In the genomic region with DNA sequence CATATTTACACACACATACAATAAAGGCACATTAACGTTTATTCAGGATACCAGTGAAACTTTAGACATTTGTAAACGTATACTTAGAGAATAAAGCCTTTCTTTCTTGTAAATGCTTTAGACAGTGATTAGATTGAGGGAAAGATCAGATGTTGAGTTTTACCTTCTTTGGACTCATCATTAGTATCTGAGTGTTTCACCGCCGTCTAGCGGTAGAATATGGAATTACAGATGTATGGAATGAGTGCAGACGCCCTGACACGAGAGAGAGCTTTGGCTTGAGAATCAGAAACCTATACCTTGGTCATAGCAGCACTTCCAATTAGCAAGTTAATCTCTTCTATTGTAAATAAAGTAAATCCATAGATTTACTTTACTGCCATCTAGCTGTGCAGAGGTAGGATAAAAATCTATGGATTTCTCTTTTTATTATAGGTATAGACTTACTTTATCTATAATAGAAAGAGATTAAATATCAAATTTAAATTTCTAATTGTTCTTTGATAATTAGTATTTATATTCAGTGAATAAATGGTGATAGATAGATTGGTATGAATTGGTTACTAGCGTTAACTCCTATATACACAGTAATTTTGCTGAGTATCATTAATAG, we compare ENCODE assay signal across 9 cellular contexts. TPM values are rescaled to one million over a fixed set of nuclear protein-coding genes. Genes with fewer than 3 reads are reported as not detected.
DNase-seq lines count a peak whose midpoint lies in the region; ATAC-seq and TF ChIP-seq lines count a peak whose summit lies in the region.
"Had no signal": no experiment of that assay in that cellular context is flagged by ENCODE, and none has a peak within 500 bp of the region (broad histone marks: within the 10 kb centered on the region; RNA-seq: fewer than 3 reads in every experiment).

No MANE protein-coding gene starts in this region.

- no peaks in the 10 kb centered on the region for H3K9me3 Mint-ChIP-seq in activated T-cell treated with anti-CD3 and anti-CD28 coated beads, Interleukin-2, amount 50 U/mL, for 72 hours
- H3K9me3 Mint-ChIP-seq: dendritic cell treated with granulocyte-macrophage colony-stimulating factor and Interleukin-4, amounts not matched to agents 40 ng/mL and 50 ng/mL, for 4 days had no signal

- intact Hi-C loops in gastrocnemius medialis (cut with DNase I; ENCODE audit: low total_unique reads): loop anchor here (10.0 kb wide), 1 partner anchor 292 kb away; no protein-coding TSS in a partner anchor

- in situ Hi-C loops in gastrocnemius medialis (cut with MboI; ENCODE audit: low sequenced_read_pairs in 4 of 4): no loop called here

- H3K36me3 ChIP-seq in gastrocnemius medialis: no peaks in the 10 kb centered on the region

- no peak overlapping the region for H3K27ac ChIP-seq in gastrocnemius medialis

- TF ChIP-seq POLR2A in gastrocnemius medialis (IDR thresholded peaks at IDR 0.05): no peak

- peaks cover 36% of the 10 kb centered on the region for H3K27me3 Mint-ChIP-seq in activated T-cell treated with anti-CD3 and anti-CD28 coated beads, Interleukin-2, amount 50 U/mL, for 72 hours (ENCODE audit: low read depth)

- no peaks in the 10 kb centered on the region for H3K4me1 ChIP-seq in gastrocnemius medialis

- H3K4me3 ChIP-seq in HFF-Myc (replicated peaks; ENCODE audit: low read depth, low read length): no peak overlapping the region
- no peak overlapping the region for H3K4me3 ChIP-seq in gastrocnemius medialis

- no peak overlapping the region for H3K4me3 Mint-ChIP-seq in activated T-cell treated with anti-CD3 and anti-CD28 coated beads, Interleukin-2, amount 50 U/mL, for 72 hours
- H3K4me3 Mint-ChIP-seq: dendritic cell treated with granulocyte-macrophage colony-stimulating factor and Interleukin-4, amounts not matched to agents 40 ng/mL and 50 ng/mL, for 4 days had no signal

- H3K9me3 ChIP-seq in gastrocnemius medialis: no peaks in the 10 kb centered on the region

- TF ChIP-seq CTCF in HFF-Myc (IDR thresholded peaks at IDR 0.05; ENCODE audit: low read depth, low read length, missing control alignments) (peak; percentile 83), gastrocnemius medialis (IDR thresholded peaks at IDR 0.05 in 4 of 5, conservative IDR thresholded peaks at IDR 0.05 in 1 of 5) (peak in 4 of 5 experiments; percentile 10 to 54 (median 46))

- H3K27ac Mint-ChIP-seq in activated T-cell treated with anti-CD3 and anti-CD28 coated beads, Interleukin-2, amount 50 U/mL, for 72 hours: no peak overlapping the region
- H3K27ac Mint-ChIP-seq: dendritic cell treated with granulocyte-macrophage colony-stimulating factor and Interleukin-4, amounts not matched to agents 40 ng/mL and 50 ng/mL, for 4 days had no signal

- H3K4me1 Mint-ChIP-seq in activated T-cell treated with anti-CD3 and anti-CD28 coated beads, Interleukin-2, amount 50 U/mL, for 72 hours (ENCODE audit: low read depth): peaks cover 5% of the 10 kb centered on the region

- peak; percentile 47 to 64 for ATAC-seq in activated T-cell treated with anti-CD3 and anti-CD28 coated beads, Interleukin-2, amount 50 U/mL, for 72 hours (replicated peaks in 1 of 2)
- no peak for ATAC-seq in gastrocnemius medialis
- no peak for ATAC-seq in HG03280 (IDR thresholded peaks at IDR 0.05; ENCODE audit: unreplicated experiment)
- no peak for ATAC-seq in HG02623 (IDR thresholded peaks at IDR 0.05; ENCODE audit: unreplicated experiment)

- H3K27me3 ChIP-seq in gastrocnemius medialis: no peaks in the 10 kb centered on the region

- peak; percentile 61 for DNase-seq in Daoy (ENCODE audit: low read depth)
- DNase-seq in HFF-Myc (ENCODE audit: extremely low read depth, low read depth): peak; percentile 32
- DNase-seq in NCI-H774 (lab: John Stamatoyannopoulos, UW): peak; percentile 26
- peak; percentile 44 to 67 for DNase-seq in activated T-cell treated with anti-CD3 and anti-CD28 coated beads, Interleukin-2, amount 50 U/mL, for 72 hours
- peak; percentile 36 for DNase-seq in glomerular endothelial cell (ENCODE audit: extremely low read depth, low read depth, low spot score)
- no peak for DNase-seq in gastrocnemius medialis

- H3K36me3 Mint-ChIP-seq in activated T-cell treated with anti-CD3 and anti-CD28 coated beads, Interleukin-2, amount 50 U/mL, for 72 hours (ENCODE audit: insufficient read depth in 2 of 2): no peaks in the 10 kb centered on the region

RNA-seq across cellular contexts. Expression of a gene that starts 12.6 kb away (rescaled TPM):
- not detected in 2 replicates for total RNA-seq in Daoy (2014; rRNA removed; shearing (Covaris generic))
- total RNA-seq in activated T-cell treated with anti-CD3 and anti-CD28 coated beads, Interleukin-2, amount 50 U/mL, for 72 hours: not detected
- not detected in 2 replicates for total RNA-seq in glomerular endothelial cell
- total RNA-seq in gastrocnemius medialis: not detected

RNA-seq across cellular contexts. Expression of a gene that starts 22.2 kb away (rescaled TPM):
- 0.24 and 0.34 TPM in 2 replicates for total RNA-seq in Daoy (2014; rRNA removed; shearing (Covaris generic))
- not detected for total RNA-seq in activated T-cell treated with anti-CD3 and anti-CD28 coated beads, Interleukin-2, amount 50 U/mL, for 72 hours
- total RNA-seq in glomerular endothelial cell: 0.06 and 0.19 TPM in 2 replicates
- not detected for total RNA-seq in gastrocnemius medialis

Comparison
In these comparisons a context has a peak if more than half of its experiments do, and no peak if none do; other contexts are left out.
1. DNase-seq: peak in Daoy (single experiment), HFF-Myc (single experiment), NCI-H774 (single experiment), activated T-cell treated with anti-CD3 and anti-CD28 coated beads, Interleukin-2, amount 50 U/mL, for 72 hours (2 of 2) and glomerular endothelial cell (single experiment); none in gastrocnemius medialis (0 of 2).
2. ATAC-seq: peak in activated T-cell treated with anti-CD3 and anti-CD28 coated beads, Interleukin-2, amount 50 U/mL, for 72 hours (2 of 2); none in gastrocnemius medialis (0 of 2), HG03280 (single experiment) and HG02623 (single experiment).